Comparison of ENCODE assay signal across 15 cellular contexts in genomic region chrX:41870719-41871151, GRCh38. TPM values are rescaled to one million over a fixed set of nuclear protein-coding genes. Genes with fewer than 3 reads are reported as not detected.
DNase-seq lines count a peak whose midpoint lies in the region; ATAC-seq and TF ChIP-seq lines count a peak whose summit lies in the region.
"Had no signal": no experiment of that assay in that cellular context is flagged by ENCODE, and none has a peak within 500 bp of the region (broad histone marks: within the 10 kb centered on the region; RNA-seq: fewer than 3 reads in every experiment).

No MANE protein-coding gene starts in this region.

- H3K9me3 Mint-ChIP-seq in Caco-2 (ENCODE audit: unreplicated experiment), result no peaks in the 10 kb centered on the region
- peaks cover 4 to 7% of the 10 kb centered on the region in 2 donors for H3K9me3 Mint-ChIP-seq in stimulated activated naive CD8-positive, alpha-beta T cell treated with anti-CD3 and anti-CD28 coated beads, Interleukin-15, amount 100 ng/mL, for 72 hours

- H3K4me1 Mint-ChIP-seq in Caco-2 (ENCODE audit: low read depth, unreplicated experiment), result peaks cover 9% of the 10 kb centered on the region
- H3K4me1 Mint-ChIP-seq in stimulated activated naive CD8-positive, alpha-beta T cell treated with anti-CD3 and anti-CD28 coated beads, Interleukin-15, amount 100 ng/mL, for 72 hours, result peaks cover 50% of the 10 kb centered on the region

- TF ChIP-seq CTCF in Caco-2 (IDR thresholded peaks at IDR 0.05; ENCODE audit: insufficient read depth in 1 of 2, low read depth in 1 of 2, low read length in 1 of 2, severe bottlenecking in 1 of 2, unreplicated experiment in 1 of 2), result no peak

- no peak overlapping the region for H3K27ac Mint-ChIP-seq in Caco-2 (ENCODE audit: unreplicated experiment)
- H3K27ac Mint-ChIP-seq in stimulated activated naive CD8-positive, alpha-beta T cell treated with anti-CD3 and anti-CD28 coated beads, Interleukin-15, amount 100 ng/mL, for 72 hours, result no peak overlapping the region

- peaks cover 17% of the 10 kb centered on the region for H3K4me1 ChIP-seq in Caco-2

- ATAC-seq in GM18909 (IDR thresholded peaks at IDR 0.05; ENCODE audit: poor library complexity, unreplicated experiment) (peak; percentile 81), HG03457 (IDR thresholded peaks at IDR 0.05; ENCODE audit: unreplicated experiment) (peak; percentile 54)
- ATAC-seq in stimulated activated naive CD8-positive, alpha-beta T cell treated with anti-CD3 and anti-CD28 coated beads, Interleukin-15, amount 100 ng/mL, for 72 hours, result no peak
- ATAC-seq: naive thymus-derived CD4-positive, alpha-beta T cell had no signal

- no peaks in the 10 kb centered on the region for H3K36me3 Mint-ChIP-seq in Caco-2 (ENCODE audit: insufficient read depth, unreplicated experiment)

- BruUV-seq in Caco-2 (replicated peaks; lab: Mats Ljungman, UMichigan), result no TSS peak

- H3K27me3 Mint-ChIP-seq in Caco-2 (ENCODE audit: insufficient read depth, unreplicated experiment), result no peaks in the 10 kb centered on the region
- no peaks in the 10 kb centered on the region for H3K27me3 Mint-ChIP-seq in stimulated activated naive CD8-positive, alpha-beta T cell treated with anti-CD3 and anti-CD28 coated beads, Interleukin-15, amount 100 ng/mL, for 72 hours
- H3K27me3 Mint-ChIP-seq: naive thymus-derived CD4-positive, alpha-beta T cell had no signal

- H3K9me3 ChIP-seq in Caco-2, result no peaks in the 10 kb centered on the region

- no peaks in the 10 kb centered on the region for H3K27me3 ChIP-seq in Caco-2 (replicated peaks; ENCODE audit: control insufficient read depth, insufficient read depth, low read length)

- no peak overlapping the region for H3K4me3 ChIP-seq in Caco-2 (ENCODE audit: low read depth, low read length)

- H3K36me3 ChIP-seq in Caco-2 (ENCODE audit: control insufficient read depth, insufficient read depth, low read length), result no peaks in the 10 kb centered on the region

- DNase-seq in Caco-2 (peak; percentile 33 to 61), glomerular visceral epithelial cell (ENCODE audit: extremely low spot score) (peak; percentile 3), SK-N-DZ (ENCODE audit: low spot score) (no peak), NCI-H128 (lab: John Stamatoyannopoulos, UW; ENCODE audit: unreplicated experiment) (no peak), amniotic stem cell (lab: John Stamatoyannopoulos, UW) (no peak)
- DNase-seq in stimulated activated naive CD8-positive, alpha-beta T cell treated with anti-CD3 and anti-CD28 coated beads, Interleukin-15, amount 100 ng/mL, for 72 hours, result no peak
- DNase-seq: cerebellar nuclear complex; glutamatergic neuron; HCEC 1CT; kidney glomerular epithelial cell; naive thymus-derived CD4-positive, alpha-beta T cell; NCI-H1048; T-helper 2 cell had no signal

- POLR2A ChIA-PET in Caco-2 (lab: Charles Lee), result interaction anchor here (0.5 kb wide), 1 partner anchor 19 kb away, joined by 3 read pairs; no protein-coding TSS in a partner anchor

- CTCF ChIA-PET in Caco-2 (lab: Charles Lee), result no interaction called here

- intact Hi-C loops in Caco-2 (cut with micrococcal nuclease; ENCODE audit: unreplicated experiment), result no loop called here

- no peak overlapping the region for H3K4me3 Mint-ChIP-seq in Caco-2 (ENCODE audit: unreplicated experiment)
- no peak overlapping the region for H3K4me3 Mint-ChIP-seq in stimulated activated naive CD8-positive, alpha-beta T cell treated with anti-CD3 and anti-CD28 coated beads, Interleukin-15, amount 100 ng/mL, for 72 hours

RNA-seq across cellular contexts. Expression of gene CASK, which starts 52.6 kb away (rescaled TPM):
- 163 and 174 TPM in 2 replicates for total RNA-seq in Caco-2 (2022)
- 20.8 and 37.0 TPM in 2 replicates for polyA plus RNA-seq in SK-N-DZ (2014; cell fraction: cytosol; rRNA removed)
- 16.3 and 30.5 TPM in 2 replicates for polyA plus RNA-seq in SK-N-DZ (2014; cell fraction: nucleus; rRNA removed)

Comparison
In these comparisons a context has a peak if more than half of its experiments do, and no peak if none do; other contexts are left out.
1. DNase-seq: peak in Caco-2 (2 of 2) and glomerular visceral epithelial cell (single experiment); none in SK-N-DZ (single experiment), NCI-H128 (single experiment), stimulated activated naive CD8-positive, alpha-beta T cell treated with anti-CD3 and anti-CD28 coated beads, Interleukin-15, amount 100 ng/mL, for 72 hours (0 of 2) and amniotic stem cell (single experiment).